ENCODE assay signal across 13 cellular contexts in genomic region chrX:16114640-16115039, GRCh38. TPM values are rescaled to one million over a fixed set of nuclear protein-coding genes. Genes with fewer than 3 reads are reported as not detected.
DNase-seq lines count a peak whose midpoint lies in the region; ATAC-seq and TF ChIP-seq lines count a peak whose summit lies in the region.
"Had no signal": no experiment of that assay in that cellular context is flagged by ENCODE, and none has a peak within 500 bp of the region (broad histone marks: within the 10 kb centered on the region; RNA-seq: fewer than 3 reads in every experiment).

No MANE protein-coding gene starts in this region.

- no peaks in the 10 kb centered on the region for H3K9me1 ChIP-seq in IMR-90 (ENCODE audit: insufficient read depth, low read length)

- CTCF ChIA-PET in IMR-90 (lab: Yijun Ruan, JAX), result interaction anchor here (0.6 kb wide), 1 partner anchor 330 kb away, joined by 3 read pairs; no protein-coding TSS in a partner anchor

- H3K9me3 Mint-ChIP-seq in naive B cell, result peaks cover 3 to 23% (median 6%) of the 10 kb centered on the region in 7 donors
- no peaks in the 10 kb centered on the region for H3K9me3 Mint-ChIP-seq in stimulated activated effector memory CD8-positive, alpha-beta T cell treated with anti-CD3 and anti-CD28 coated beads, Interleukin-12 subunit alpha, Interleukin-12 subunit beta, amount 100 ng/mL, for 72 hours

- no peak for TF ChIP-seq EP300 in tibial nerve (IDR thresholded peaks at IDR 0.05)

- no peaks in the 10 kb centered on the region for H3K79me1 ChIP-seq in IMR-90 (ENCODE audit: low read depth in 1 of 2, low read length in 2 of 2)

- no peak overlapping the region for H2BK120ac ChIP-seq in IMR-90 (ENCODE audit: low read depth, low read length)

- BruUV-seq in IMR-90 (replicated peaks; lab: Mats Ljungman, UMichigan), result no TSS peak

- no peak overlapping the region for H2BK20ac ChIP-seq in IMR-90 (ENCODE audit: low read depth, low read length)

- TF ChIP-seq POLR2A in IMR-90 (IDR thresholded peaks at IDR 0.05; ENCODE audit: low read depth, low read length) (no peak), tibial nerve (IDR thresholded peaks at IDR 0.05) (no peak)

- no peak overlapping the region for H3K14ac ChIP-seq in IMR-90 (replicated peaks; ENCODE audit: low read depth, low read length)

- H2AFZ ChIP-seq in IMR-90 (replicated peaks; ENCODE audit: low read length, poor library complexity), result no peak overlapping the region

- H3K36me3 ChIP-seq in IMR-90 (ENCODE audit: control insufficient read depth, insufficient read depth, low read length), result no peaks in the 10 kb centered on the region
- no peaks in the 10 kb centered on the region for H3K36me3 ChIP-seq in psoas muscle (ENCODE audit: insufficient read depth in 1 of 2, low read depth in 1 of 2)
- H3K36me3 ChIP-seq in tibial nerve, result no peaks in the 10 kb centered on the region
- H3K36me3 ChIP-seq: ascending aorta, MG63, stomach had no signal

- no peak overlapping the region for H2BK15ac ChIP-seq in IMR-90 (ENCODE audit: low read depth, low read length)

- TF ChIP-seq CTCF in IMR-90 (conservative IDR thresholded peaks at IDR 0.05; ENCODE audit: low read depth, low read length) (no peak), psoas muscle (IDR thresholded peaks at IDR 0.05) (no peak), tibial nerve (IDR thresholded peaks at IDR 0.05) (no peak)

- WGBS in IMR-90 (ENCODE audit: extremely low coverage in 2 of 2, insufficient read length in 1 of 2), 2 experiments, result no CpG with 5 or more reads among the region's 4 CpGs
- WGBS in psoas muscle, 3 donors, result 55 to 63% (median 57%) methylated on average over 4 of the region's 4 CpGs
- WGBS in tibial nerve, 2 donors, result 28 to 58% methylated on average over 4 of the region's 4 CpGs

- no peak overlapping the region for H3K18ac ChIP-seq in IMR-90 (ENCODE audit: low read depth, low read length)

- H3K4me1 ChIP-seq in IMR-90 (ENCODE audit: control insufficient read depth, insufficient read depth, low read length) (peaks cover 2% of the 10 kb centered on the region), psoas muscle (no peaks in the 10 kb centered on the region), tibial nerve (no peaks in the 10 kb centered on the region)
- H3K4me1 ChIP-seq: ascending aorta, stomach had no signal

- intact Hi-C loops in IMR-90 (cut with micrococcal nuclease), result no loop called here
- intact Hi-C loops in psoas muscle (cut with DNase I), result no loop called here

- ATAC-seq in IMR-90 (ENCODE audit: low read depth) (0 out of 2 replicates have a peak, but pooled peaks have one; percentile 29), naive B cell (ENCODE audit: low read depth in 2 of 2) (peak in 1 of 2 donors; percentile 20), psoas muscle (no peak)
- no peak for ATAC-seq in stimulated activated effector memory CD8-positive, alpha-beta T cell treated with anti-CD3 and anti-CD28 coated beads, Interleukin-12 subunit alpha, Interleukin-12 subunit beta, amount 100 ng/mL, for 72 hours

- no peak overlapping the region for H4K91ac ChIP-seq in IMR-90 (ENCODE audit: insufficient read depth, low read depth, low read length)

- H4K20me1 ChIP-seq in IMR-90 (ENCODE audit: insufficient read depth, low read length), result no peaks in the 10 kb centered on the region

- peaks cover 3% of the 10 kb centered on the region; the same call in 1 of the 2 replicates for H3K9me3 ChIP-seq in IMR-90 (ENCODE audit: control insufficient read depth, insufficient read depth, low read length)
- H3K9me3 ChIP-seq in psoas muscle, result peaks cover 7% of the 10 kb centered on the region
- no peaks in the 10 kb centered on the region for H3K9me3 ChIP-seq in tibial nerve
- H3K9me3 ChIP-seq: ascending aorta, MG63 had no signal

- H2AK9ac ChIP-seq in IMR-90 (replicated peaks; ENCODE audit: low read depth, low read length, poor library complexity), result no peak overlapping the region

- in situ Hi-C loops in IMR-90 (cut with MboI; ENCODE audit: low sequenced_read_pairs), result no loop called here

- no peak overlapping the region for H3K27ac ChIP-seq in IMR-90 (ENCODE audit: insufficient read depth, low read length)
- no peak overlapping the region for H3K27ac ChIP-seq in psoas muscle
- H3K27ac ChIP-seq in tibial nerve, result no peak overlapping the region
- H3K27ac ChIP-seq: ascending aorta, stomach had no signal

- no peak overlapping the region for H3K56ac ChIP-seq in IMR-90 (ENCODE audit: extremely low read depth, insufficient read depth, low read length)

- no peak for TF ChIP-seq RAD21 in IMR-90 (IDR thresholded peaks at IDR 0.05; ENCODE audit: low read length)

- no peak overlapping the region for H3K9ac ChIP-seq in IMR-90 (ENCODE audit: low read depth, low read length)

- POLR2A ChIA-PET in IMR-90 (lab: Charles Lee; ENCODE audit: unreplicated experiment), result interaction anchor here (0.6 kb wide), 1 partner anchor 370 kb away, joined by 3 read pairs; no protein-coding TSS in a partner anchor

- H3K4me2 ChIP-seq in IMR-90 (ENCODE audit: low read depth, low read length), result no peak overlapping the region

- H2BK5ac ChIP-seq in IMR-90 (ENCODE audit: low read depth, low read length, poor library complexity, severe bottlenecking), result no peak overlapping the region

- no peak overlapping the region for H3K23ac ChIP-seq in IMR-90 (ENCODE audit: low read depth, low read length)

- no peak overlapping the region for H2AK5ac ChIP-seq in IMR-90 (ENCODE audit: low read depth, low read length)

- H4K8ac ChIP-seq in IMR-90 (ENCODE audit: low read depth in 2 of 2, low read length in 2 of 2), result no peak overlapping the region

- H3K27ac Mint-ChIP-seq in naive B cell, result peak overlapping the region in 5 of 6 donors; percentile 63 to 96 (median 80)
- H3K27ac Mint-ChIP-seq in stimulated activated effector memory CD8-positive, alpha-beta T cell treated with anti-CD3 and anti-CD28 coated beads, Interleukin-12 subunit alpha, Interleukin-12 subunit beta, amount 100 ng/mL, for 72 hours, result no peak overlapping the region

- H3K4me3 ChIP-seq in IMR-90 (ENCODE audit: insufficient read depth, low read depth, low read length) (no peak overlapping the region), psoas muscle (no peak overlapping the region), tibial nerve (no peak overlapping the region)
- H3K4me3 ChIP-seq: ascending aorta, MG63, stomach had no signal

- H3K27me3 ChIP-seq in IMR-90 (ENCODE audit: control insufficient read depth, insufficient read depth, low read length), result 0 out of 2 replicates have a peak, but pooled peaks cover 2% of the 10 kb centered on the region
- H3K27me3 ChIP-seq in psoas muscle (ENCODE audit: insufficient read depth in 3 of 3, low read length in 2 of 3), result no peaks in the 10 kb centered on the region
- no peaks in the 10 kb centered on the region for H3K27me3 ChIP-seq in tibial nerve
- H3K27me3 ChIP-seq: ascending aorta, MG63, stomach had no signal

- H4K5ac ChIP-seq in IMR-90 (ENCODE audit: low read depth, low read length), result no peak overlapping the region

- H3K4ac ChIP-seq in IMR-90 (ENCODE audit: low read depth, low read length), result no peak overlapping the region

- no peaks in the 10 kb centered on the region for H3K36me3 Mint-ChIP-seq in naive B cell
- no peaks in the 10 kb centered on the region for H3K36me3 Mint-ChIP-seq in stimulated activated effector memory CD8-positive, alpha-beta T cell treated with anti-CD3 and anti-CD28 coated beads, Interleukin-12 subunit alpha, Interleukin-12 subunit beta, amount 100 ng/mL, for 72 hours

- peak overlapping the region in 6 of 8 donors; percentile 0 to 73 (median 10) for H3K4me3 Mint-ChIP-seq in naive B cell
- H3K4me3 Mint-ChIP-seq in stimulated activated effector memory CD8-positive, alpha-beta T cell treated with anti-CD3 and anti-CD28 coated beads, Interleukin-12 subunit alpha, Interleukin-12 subunit beta, amount 100 ng/mL, for 72 hours, result no peak overlapping the region

- peaks cover 8 to 27% (median 18%) of the 10 kb centered on the region in 3 donors for H3K4me1 Mint-ChIP-seq in naive B cell
- H3K4me1 Mint-ChIP-seq in stimulated activated effector memory CD8-positive, alpha-beta T cell treated with anti-CD3 and anti-CD28 coated beads, Interleukin-12 subunit alpha, Interleukin-12 subunit beta, amount 100 ng/mL, for 72 hours, result peaks cover 8% of the 10 kb centered on the region

- dilution Hi-C loops in IMR-90 (cut with HindIII; ENCODE audit: low sequenced_read_pairs, unreplicated experiment), result no loop called here

- DNase-seq in COLO829 (ENCODE audit: low spot score) (peak; percentile 64), IMR-90 (peak; percentile 83), astrocyte of the hippocampus (ENCODE audit: low read depth, low spot score) (peak; percentile 46), naive B cell (no peak), psoas muscle (no peak), DMS 273 treated with DMSO at 0.1 percent for 48 hours (lab: John Stamatoyannopoulos, UW) (no peak), tibial nerve (ENCODE audit: low spot score in 2 of 2) (no peak)
- no peak for DNase-seq in stimulated activated effector memory CD8-positive, alpha-beta T cell treated with anti-CD3 and anti-CD28 coated beads, Interleukin-12 subunit alpha, Interleukin-12 subunit beta, amount 100 ng/mL, for 72 hours (ENCODE audit: low spot score in 2 of 2)
- DNase-seq: MG63, stomach had no signal

- no peaks in the 10 kb centered on the region for H3K27me3 Mint-ChIP-seq in naive B cell

TF ChIP-seq in IMR-90, 13 proteins besides CTCF, POLR2A, EP300 and RAD21:
- peak; percentile 69 for TF ChIP-seq BHLHE40 (IDR thresholded peaks at IDR 0.05; ENCODE audit: low read depth, low read length)
- no peak for TF ChIP-seq CHD1 (IDR thresholded peaks at IDR 0.05; ENCODE audit: low read depth, low read length)
- no peak for TF ChIP-seq CEBPB (IDR thresholded peaks at IDR 0.05; ENCODE audit: low read depth, low read length)

RNA-seq across cellular contexts. Expression of gene GRPR, which starts 8.7 kb away (rescaled TPM):
- total RNA-seq in IMR-90 (2012; rRNA removed) (13.6 and 16.4 TPM in 2 replicates), psoas muscle (under 1 TPM; 0.32 to 0.60 (median 0.36) TPM), tibial nerve (not detected)
- polyA plus RNA-seq in IMR-90 (2012; rRNA removed) (9.2 and 10.9 TPM in 2 replicates), naive B cell (ENCODE audit: low read depth in 6 of 6) (under 1 TPM in 3 of 6 donors, not detected in 3; 0.21 to 0.48 (median 0.34) TPM), psoas muscle (under 1 TPM in 2 of 3 donors, not detected in 1; 0.05 to 0.06 TPM)
- polyA plus RNA-seq in IMR-90 (2012; cell fraction: cytosol; rRNA removed), result 4.6 and 4.7 TPM in 2 replicates
- 5.1 and 6.2 TPM in 2 replicates for polyA plus RNA-seq in IMR-90 (2012; cell fraction: nucleus; rRNA removed; ENCODE audit: low replicate concordance)
- total RNA-seq: mesenteric fat pad, NCI-H460 had no signal

RNA-seq across cellular contexts. Expression of gene MAGEB17, which starts 52.6 kb away (rescaled TPM):
- total RNA-seq in IMR-90 (2012; rRNA removed), result under 0.01 TPM in 2 replicates
- 0.34 and 0.62 TPM in 2 replicates for polyA plus RNA-seq in IMR-90 (2012; rRNA removed)
- polyA plus RNA-seq in IMR-90 (2012; cell fraction: cytosol; rRNA removed), result 0.08 and 0.15 TPM in 2 replicates
- polyA plus RNA-seq in IMR-90 (2012; cell fraction: nucleus; rRNA removed; ENCODE audit: low replicate concordance), result 1.7 and 1.8 TPM in 2 replicates
- not detected for polyA plus RNA-seq in naive B cell (ENCODE audit: low read depth in 6 of 6)
- total RNA-seq in psoas muscle, result under 1 TPM in 1 of 4 donors, not detected in 3; 0.26 TPM
- polyA plus RNA-seq in psoas muscle, result under 1 TPM; 0.08 to 0.17 (median 0.13) TPM
- not detected for total RNA-seq in tibial nerve
- total RNA-seq: ascending aorta, mesenteric fat pad, NCI-H460, stomach had no signal

Comparison
In these comparisons a context has a peak if more than half of its experiments do, and no peak if none do; other contexts are left out.
1. DNase-seq: peak in COLO829 (single experiment), IMR-90 (single experiment) and astrocyte of the hippocampus (single experiment); none in naive B cell (single experiment), psoas muscle (0 of 2), DMS 273 treated with DMSO at 0.1 percent for 48 hours (single experiment), tibial nerve (0 of 2) and stimulated activated effector memory CD8-positive, alpha-beta T cell treated with anti-CD3 and anti-CD28 coated beads, Interleukin-12 subunit alpha, Interleukin-12 subunit beta, amount 100 ng/mL, for 72 hours (0 of 2).